8 cellular contexts compared by ENCODE assay signal in genomic region chr6:137928286-137928685, GRCh38.
DNase-seq lines count a peak whose midpoint lies in the region; ATAC-seq and TF ChIP-seq lines count a peak whose summit lies in the region.

No MANE protein-coding gene starts in this region.

- H3K27ac Mint-ChIP-seq in activated B cell treated with CpG ODN at 0.5 μM for 24 hours, result peak overlapping the region; percentile 85

- no peak for TF ChIP-seq POLR2A in testis (IDR thresholded peaks at IDR 0.05)

- TF ChIP-seq CTCF in activated B cell treated with CpG ODN at 0.5 μM for 24 hours (IDR thresholded peaks at IDR 0.05) (no peak), neutrophil (IDR thresholded peaks at IDR 0.05) (no peak), testis (IDR thresholded peaks at IDR 0.05) (no peak)

- H3K4me3 ChIP-seq in neutrophil (ENCODE audit: low read depth in 1 of 2, low read length in 1 of 2) (peak overlapping the region in 1 of 2 experiments; percentile 5), testis (no peak overlapping the region)

- H3K9me3 Mint-ChIP-seq in activated B cell treated with CpG ODN at 0.5 μM for 24 hours, result no peaks in the 10 kb centered on the region

- H3K4me1 Mint-ChIP-seq in activated B cell treated with CpG ODN at 0.5 μM for 24 hours, result peaks cover 54% of the 10 kb centered on the region

- DNase-seq in activated B cell treated with CpG ODN at 0.5 μM for 24 hours (no peak), AG20443 (ENCODE audit: low spot score) (no peak), testis (no peak), inferior parietal cortex (ENCODE audit: extremely low spot score) (no peak), islet precursor cell (no peak)

- CTCF ChIA-PET in activated B cell treated with CpG ODN at 0.5 μM for 24 hours (lab: Charles Lee), result interaction anchor here (0.5 to 2.7 kb wide), 5 partner anchors 10 to 129 kb away, joined by 3 to 16 read pairs (median 9); no protein-coding TSS in a partner anchor

- H3K27me3 ChIP-seq in neutrophil (no peaks in the 10 kb centered on the region), testis (no peaks in the 10 kb centered on the region)

- no peaks in the 10 kb centered on the region for H3K36me3 Mint-ChIP-seq in activated B cell treated with CpG ODN at 0.5 μM for 24 hours (ENCODE audit: low read depth)

- POLR2A ChIA-PET in activated B cell treated with CpG ODN at 0.5 μM for 24 hours (lab: Charles Lee), result interaction anchor here (0.6 to 3.5 kb wide), 7 partner anchors 12 to 139 kb away, joined by 3 to 36 read pairs (median 4); partner anchors contain the start of gene TNFAIP3

- H3K4me3 Mint-ChIP-seq in activated B cell treated with CpG ODN at 0.5 μM for 24 hours, result peak overlapping the region; percentile 48

- H3K27ac ChIP-seq in neutrophil (peak overlapping the region; percentile 75), testis (no peak overlapping the region)

- 68 to 77% methylated on average over 2 of the region's 2 CpGs for WGBS in testis, 2 donors

- ATAC-seq in GM18517 (IDR thresholded peaks at IDR 0.05; ENCODE audit: unreplicated experiment) (peak; percentile 29), HG02973 (IDR thresholded peaks at IDR 0.05; ENCODE audit: unreplicated experiment) (peak; percentile 21), activated B cell treated with CpG ODN at 0.5 μM for 24 hours (ENCODE audit: low read depth) (peak; percentile 59)

- H3K4me1 ChIP-seq in neutrophil (ENCODE audit: control insufficient read depth in 1 of 2, insufficient read depth in 1 of 2, low read depth in 1 of 2, low read length in 1 of 2), result peaks cover 38 to 41% of the 10 kb centered on the region in 2 experiments
- no peaks in the 10 kb centered on the region for H3K4me1 ChIP-seq in testis

- H3K27me3 Mint-ChIP-seq in activated B cell treated with CpG ODN at 0.5 μM for 24 hours, result no peaks in the 10 kb centered on the region

- H3K9me3 ChIP-seq in neutrophil (no peaks in the 10 kb centered on the region), testis (no peaks in the 10 kb centered on the region)

- H3K36me3 ChIP-seq in neutrophil, result no peaks in the 10 kb centered on the region
- H3K36me3 ChIP-seq in testis (ENCODE audit: low read depth, missing control alignments), result no peaks in the 10 kb centered on the region

- intact Hi-C loops in activated B cell treated with CpG ODN at 0.5 μM for 24 hours (cut with micrococcal nuclease) (loop anchor here (1.0 to 5.0 kb wide), 3 partner anchors 8 to 116 kb away; no protein-coding TSS in a partner anchor), testis (cut with DNase I; ENCODE audit: low total_unique reads) (no loop called here)
